In the genomic region with DNA sequence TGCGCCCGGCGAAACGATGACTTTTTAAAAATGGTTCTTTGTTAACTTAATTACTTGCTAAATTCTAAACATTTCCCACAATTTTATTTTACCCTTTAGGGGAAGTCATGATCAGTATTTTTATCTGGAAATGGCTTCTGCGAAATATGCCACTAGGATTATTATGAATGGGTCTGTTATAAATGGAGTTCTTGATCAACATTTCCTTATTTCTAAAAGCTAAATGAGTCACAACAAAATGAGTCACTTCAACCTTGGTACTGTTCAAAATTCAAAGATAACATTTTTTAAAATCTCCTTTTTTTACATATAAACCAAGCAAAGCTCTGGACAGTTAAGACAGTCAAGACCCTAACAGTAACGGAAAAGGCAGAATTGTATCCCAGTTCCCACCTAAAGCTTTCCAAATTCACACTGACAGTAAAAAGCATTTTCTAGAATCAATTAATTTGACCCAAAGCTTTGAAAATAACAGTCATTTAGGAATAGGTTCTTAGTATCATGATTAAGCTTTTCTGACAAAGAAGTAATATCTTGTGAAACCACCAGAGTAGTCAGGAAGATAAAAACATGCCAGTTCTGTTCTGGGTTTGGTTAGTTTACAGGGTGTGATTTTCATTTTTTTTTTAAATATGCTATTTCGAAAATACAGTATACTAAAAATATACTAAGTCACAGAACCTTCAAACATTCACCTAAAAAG, we compare ENCODE assay signal across 14 cellular contexts.
A peak's percentile ranks its signal among the peaks of the same experiment; 100 is the strongest.
DNase-seq lines count a peak whose midpoint lies in the region; ATAC-seq and TF ChIP-seq lines count a peak whose summit lies in the region.
"Had no signal": no experiment of that assay in that cellular context is flagged by ENCODE, and none has a peak within 500 bp of the region (broad histone marks: within the 10 kb centered on the region; RNA-seq: fewer than 3 reads in every experiment).

No MANE protein-coding gene starts in this region.

- H3K4me2 ChIP-seq in MM.1S (ENCODE audit: low read depth, low read length) (no peak overlapping the region; the same call in 1 of the 2 replicates), osteoblast (ENCODE audit: insufficient read depth, low read length) (no peak overlapping the region)

- no peak for TF ChIP-seq EP300 in ovary (IDR thresholded peaks at IDR 0.05)

- H3K36me3 ChIP-seq in MM.1S (replicated peaks; ENCODE audit: insufficient read depth, low read length) (no peaks in the 10 kb centered on the region), breast epithelium (no peaks in the 10 kb centered on the region), osteoblast (ENCODE audit: insufficient read depth, low read length) (peaks cover 9% of the 10 kb centered on the region), ovary (no peaks in the 10 kb centered on the region)
- H3K36me3 ChIP-seq: Peyer's patch had no signal

- TF ChIP-seq CTCF in MM.1S (IDR thresholded peaks at IDR 0.05; ENCODE audit: low read length), result no peak
- TF ChIP-seq CTCF in breast epithelium (IDR thresholded peaks at IDR 0.05), result no peak
- TF ChIP-seq CTCF in osteoblast (IDR thresholded peaks at IDR 0.05; ENCODE audit: extremely low read depth, low read depth, low read length), result no peak
- no peak for TF ChIP-seq CTCF in ovary (IDR thresholded peaks at IDR 0.05)

- ATAC-seq in HG03571 (IDR thresholded peaks at IDR 0.05; ENCODE audit: unreplicated experiment) (no peak), HG02870 (IDR thresholded peaks at IDR 0.05; ENCODE audit: unreplicated experiment) (no peak)

- H3K27me3 ChIP-seq in MM.1S (replicated peaks; ENCODE audit: insufficient read depth, low read length), result no peaks in the 10 kb centered on the region
- no peaks in the 10 kb centered on the region for H3K27me3 ChIP-seq in breast epithelium
- no peaks in the 10 kb centered on the region for H3K27me3 ChIP-seq in osteoblast (ENCODE audit: insufficient read depth, low read length)
- H3K27me3 ChIP-seq in ovary, result no peaks in the 10 kb centered on the region
- H3K27me3 ChIP-seq: Peyer's patch had no signal

- no peaks in the 10 kb centered on the region for H3K79me2 ChIP-seq in MM.1S (ENCODE audit: low read length)
- peaks cover 64% of the 10 kb centered on the region for H3K79me2 ChIP-seq in osteoblast (ENCODE audit: insufficient read depth, low read length)

- no peaks in the 10 kb centered on the region for H3K9me2 ChIP-seq in MM.1S (replicated peaks; ENCODE audit: insufficient read depth, low read length)

- intact Hi-C loops in breast epithelium (cut with DNase I; ENCODE audit: low total_unique reads) (no loop called here), ovary (cut with DNase I) (no loop called here)

- H3K4me1 ChIP-seq in MM.1S (ENCODE audit: low read length) (peaks cover 9% of the 10 kb centered on the region), breast epithelium (peaks cover 3 to 18% of the 10 kb centered on the region in 2 donors), osteoblast (ENCODE audit: insufficient read depth, low read length) (peaks cover 19% of the 10 kb centered on the region), ovary (ENCODE audit: insufficient read depth) (peaks cover 7% of the 10 kb centered on the region)

- DNase-seq in ELR (ENCODE audit: low read depth) (peak; percentile 74), MM.1S (peak; percentile 28), breast epithelium (ENCODE audit: low spot score in 2 of 2) (no peak), osteoblast (ENCODE audit: insufficient read length, low spot score, missing footprints) (no peak), ovary (no peak)
- no peak for DNase-seq in stimulated activated CD4-positive, alpha-beta T cell treated with anti-CD3 and anti-CD28 coated beads, Interleukin-4, amount 100 ng/mL, for 1 hour
- DNase-seq: activated CD4-positive, CD25-positive, alpha-beta regulatory T cell; CD4-positive, alpha-beta memory T cell; H7; islet precursor cell; NCI-H2227 treated with DMSO at 0.1 percent for 48 hours; Peyer's patch had no signal

- no peaks in the 10 kb centered on the region for H4K20me1 ChIP-seq in MM.1S (ENCODE audit: insufficient read depth, low read length)
- H4K20me1 ChIP-seq in osteoblast (ENCODE audit: insufficient read depth, low read length), result no peaks in the 10 kb centered on the region

- H3K9me3 ChIP-seq in MM.1S (replicated peaks; ENCODE audit: insufficient read depth, low read length) (no peaks in the 10 kb centered on the region), breast epithelium (no peaks in the 10 kb centered on the region), osteoblast (ENCODE audit: low read depth, low read length) (no peaks in the 10 kb centered on the region), ovary (no peaks in the 10 kb centered on the region)
- H3K9me3 ChIP-seq: Peyer's patch had no signal

- TF ChIP-seq POLR2A in breast epithelium (IDR thresholded peaks at IDR 0.05), result no peak
- TF ChIP-seq POLR2A in ovary (IDR thresholded peaks at IDR 0.05), result no peak

- 66 to 74% (median 71%) methylated on average over 7 of the region's 7 CpGs for WGBS in ovary, 3 donors

- H3K4me3 ChIP-seq in MM.1S (ENCODE audit: low read length), result no peak overlapping the region
- no peak overlapping the region for H3K4me3 ChIP-seq in breast epithelium
- no peak overlapping the region for H3K4me3 ChIP-seq in osteoblast (ENCODE audit: insufficient read depth, low read length)
- H3K4me3 ChIP-seq in ovary, result no peak overlapping the region
- H3K4me3 ChIP-seq: Peyer's patch had no signal

- H3F3A ChIP-seq in MM.1S (ENCODE audit: insufficient read depth, low read length), result no peaks in the 10 kb centered on the region

- H3K27ac ChIP-seq in MM.1S (ENCODE audit: low read length), result no peak overlapping the region
- H3K27ac ChIP-seq in breast epithelium, result peak overlapping the region; percentile 86 to 89
- H3K27ac ChIP-seq in osteoblast (ENCODE audit: low read depth, low read length), result peak overlapping the region; percentile 77
- H3K27ac ChIP-seq in ovary, result no peak overlapping the region
- H3K27ac ChIP-seq: Peyer's patch had no signal

- H2AFZ ChIP-seq in MM.1S (ENCODE audit: low read length) (no peak overlapping the region), osteoblast (ENCODE audit: low read length) (no peak overlapping the region)

- no peak overlapping the region for H3K9ac ChIP-seq in MM.1S (ENCODE audit: low read length)

Comparison
In these comparisons a context has a peak if more than half of its experiments do, and no peak if none do; other contexts are left out.
1. DNase-seq: peak in ELR (single experiment) and MM.1S (single experiment); none in breast epithelium (0 of 2), osteoblast (single experiment), ovary (0 of 5) and stimulated activated CD4-positive, alpha-beta T cell treated with anti-CD3 and anti-CD28 coated beads, Interleukin-4, amount 100 ng/mL, for 1 hour (single experiment).
2. H3K27ac ChIP-seq: peak in breast epithelium (2 of 2) and osteoblast (single experiment); none in MM.1S (single experiment) and ovary (0 of 2).